24 cellular contexts compared by ENCODE assay signal in genomic region chr17:65727243-65727642, GRCh38.
DNase-seq lines count a peak whose midpoint lies in the region; ATAC-seq, FAIRE-seq and TF ChIP-seq lines count a peak whose summit lies in the region.
"Had no signal": no experiment of that assay in that cellular context is flagged by ENCODE, and none has a peak within 500 bp of the region (broad histone marks: within the 10 kb centered on the region; RNA-seq: fewer than 3 reads in every experiment).

No MANE protein-coding gene starts in this region.

- ATAC-seq in HepG2 (no peak), GM21528 (IDR thresholded peaks at IDR 0.05; ENCODE audit: low FRiP score, unreplicated experiment) (no peak)
- ATAC-seq: A549 had no signal

- POLR2A ChIA-PET in HepG2 (lab: Yijun Ruan, JAX): no interaction called here

- no peak overlapping the region for H3K4me2 ChIP-seq in HepG2 (ENCODE audit: low read depth, low read length)
- H3K4me2 ChIP-seq: A549; BLaER1 treated with 17β-estradiol and CSF1 and Interleukin-3, amounts not matched to agents 10 nM and 100 nM had no signal

- no peak for TF ChIP-seq POLR2A in HepG2 (IDR thresholded peaks at IDR 0.05; ENCODE audit: insufficient read depth in 1 of 2, low read depth in 2 of 2, low read length in 2 of 2)

- H3K27me3 ChIP-seq in liver (ENCODE audit: control insufficient read depth in 4 of 4, insufficient read depth in 4 of 4, low read length in 3 of 4): no peaks in the 10 kb centered on the region
- H3K27me3 ChIP-seq in HepG2 (ENCODE audit: control insufficient read depth in 1 of 2, insufficient read depth in 2 of 2, low read length in 2 of 2): no peaks in the 10 kb centered on the region
- H3K27me3 ChIP-seq in stomach smooth muscle (ENCODE audit: control insufficient read depth in 1 of 2, insufficient read depth in 2 of 2, low read length in 2 of 2): no peaks in the 10 kb centered on the region
- H3K27me3 ChIP-seq: BLaER1 treated with 17β-estradiol and CSF1 and Interleukin-3, amounts not matched to agents 10 nM and 100 nM had no signal

- H3K9me3 ChIP-seq in liver (ENCODE audit: control insufficient read depth in 4 of 4, low read length in 3 of 4) (no peaks in the 10 kb centered on the region), HepG2 (ENCODE audit: low read length) (no peaks in the 10 kb centered on the region), stomach smooth muscle (ENCODE audit: control insufficient read depth in 2 of 2, low read length in 2 of 2) (no peaks in the 10 kb centered on the region)
- H3K9me3 ChIP-seq: A549, BE2C had no signal

- CTCF ChIA-PET in HepG2 (lab: Yijun Ruan, JAX; ENCODE audit: low intra/inter-chr PET ratio, low total read pairs): no interaction called here

- WGBS in liver: 88% methylated on average over 2 of the region's 2 CpGs
- WGBS in HepG2 (ENCODE audit: low lambda C conversion rate): 97% methylated on average over 2 of the region's 2 CpGs

- in situ Hi-C loops in HepG2 (cut with HindIII; ENCODE audit: extremely low pct_ligation_motif_present, low pct_unique_long_range_greater_than_20kb): no loop called here

- FAIRE-seq in HepG2 (lab: Jason Lieb, UNC): no peak
- FAIRE-seq: A549, GM12891, GM18507, H1 had no signal

- H3K4me1 ChIP-seq in liver (ENCODE audit: control insufficient read depth in 4 of 4, insufficient read depth in 4 of 4, low read length in 3 of 4) (no peaks in the 10 kb centered on the region), HepG2 (ENCODE audit: insufficient read depth, low read length) (peaks cover 20% of the 10 kb centered on the region), stomach smooth muscle (ENCODE audit: control insufficient read depth, insufficient read depth, low read length) (peaks cover 15% of the 10 kb centered on the region)
- H3K4me1 ChIP-seq: BE2C; BLaER1 treated with 17β-estradiol and CSF1 and Interleukin-3, amounts not matched to agents 10 nM and 100 nM had no signal

- TF ChIP-seq RAD21 in liver (IDR thresholded peaks at IDR 0.05): no peak
- TF ChIP-seq RAD21 in HepG2 (CRISPR knock-in tag; IDR thresholded peaks at IDR 0.05): no peak

- no peaks in the 10 kb centered on the region for H3K79me2 ChIP-seq in HepG2 (ENCODE audit: insufficient read depth, low read length)

- H3K36me3 ChIP-seq in liver (ENCODE audit: control insufficient read depth in 4 of 4, insufficient read depth in 3 of 4, low read depth in 1 of 4, low read length in 3 of 4) (no peaks in the 10 kb centered on the region), HepG2 (replicated peaks in 1 of 2; ENCODE audit: control insufficient read depth in 1 of 2, insufficient read depth in 2 of 2, low read length in 2 of 2) (no peaks in the 10 kb centered on the region; a peak in 1 of 5 replicates), stomach smooth muscle (ENCODE audit: control insufficient read depth in 2 of 2, insufficient read depth in 2 of 2, low read length in 2 of 2) (no peaks in the 10 kb centered on the region)
- H3K36me3 ChIP-seq: BE2C had no signal

- DNase-seq in HepG2 (ENCODE audit: low spot score) (no peak), fibroblast of the aortic adventitia (ENCODE audit: low read depth) (peak; percentile 32), NCI-H1930 (lab: John Stamatoyannopoulos, UW) (no peak)
- DNase-seq: 8988T; ACHN; AML-193; BE2C; Calu3; CD4-positive, alpha-beta T cell; CD8-positive, alpha-beta memory T cell; DMS53; DMS79 treated with DMSO at 0.1 percent for 48 hours; GF-D8; GM23248; H7; HCEC 1CT had no signal

- no peak overlapping the region for H3K9ac ChIP-seq in liver (ENCODE audit: low read depth in 1 of 2, low read length in 2 of 2)
- H3K9ac ChIP-seq in HepG2 (ENCODE audit: insufficient read depth, low read depth, low read length): no peak overlapping the region
- H3K9ac ChIP-seq in stomach smooth muscle (ENCODE audit: low read length in 2 of 2): no peak overlapping the region
- H3K9ac ChIP-seq: BLaER1 treated with 17β-estradiol and CSF1 and Interleukin-3, amounts not matched to agents 10 nM and 100 nM; GM23248 had no signal

- BruUV-seq in HepG2 (replicated peaks; lab: Mats Ljungman, UMichigan): no TSS peak

- H4K20me1 ChIP-seq in HepG2 (ENCODE audit: insufficient read depth, low read length): no peaks in the 10 kb centered on the region
- H4K20me1 ChIP-seq: BLaER1 treated with 17β-estradiol and CSF1 and Interleukin-3, amounts not matched to agents 10 nM and 100 nM had no signal

- no peak overlapping the region for H3K27ac ChIP-seq in liver (ENCODE audit: low read depth in 1 of 2, low read length in 2 of 2)
- H3K27ac ChIP-seq in HepG2 (ENCODE audit: extremely low read length, insufficient read depth, low read length): no peak overlapping the region
- H3K27ac ChIP-seq in stomach smooth muscle (ENCODE audit: low read length): peak overlapping the region; percentile 32
- H3K27ac ChIP-seq: A549; BLaER1 treated with 17β-estradiol and CSF1 and Interleukin-3, amounts not matched to agents 10 nM and 100 nM; GM23248 had no signal

- H3K4me3 ChIP-seq in liver (ENCODE audit: low read depth in 1 of 3, low read length in 3 of 3): no peak overlapping the region
- no peak overlapping the region for H3K4me3 ChIP-seq in HepG2 (replicated peaks in 1 of 3; ENCODE audit: insufficient read depth in 1 of 3, low read depth in 2 of 3, low read length in 3 of 3)
- H3K4me3 ChIP-seq in fibroblast of the aortic adventitia (ENCODE audit: low read depth, low read length): no peak overlapping the region
- H3K4me3 ChIP-seq in stomach smooth muscle (ENCODE audit: low read length in 2 of 2): no peak overlapping the region
- H3K4me3 ChIP-seq: A549; BLaER1 treated with 17β-estradiol and CSF1 and Interleukin-3, amounts not matched to agents 10 nM and 100 nM; GM23248 had no signal

- H2AFZ ChIP-seq in HepG2 (ENCODE audit: low read length): no peak overlapping the region
- H2AFZ ChIP-seq: GM23248 had no signal

- TF ChIP-seq CTCF in liver (IDR thresholded peaks at IDR 0.05; ENCODE audit: low read depth, low read length, missing input control): no peak
- TF ChIP-seq CTCF in HepG2 (CRISPR knock-in tag; IDR thresholded peaks at IDR 0.05): no peak
- no peak for TF ChIP-seq CTCF in fibroblast of the aortic adventitia (IDR thresholded peaks at IDR 0.05; ENCODE audit: insufficient read depth, low read length)

- no peak for TF ChIP-seq EP300 in HepG2 (IDR thresholded peaks at IDR 0.05; ENCODE audit: low read depth in 2 of 2, low read length in 2 of 2)
- no peak for TF ChIP-seq EP300 in HepG2 (CRISPR knock-in tag; IDR thresholded peaks at IDR 0.05; ENCODE audit: borderline replicate concordance)

- intact Hi-C loops in HepG2 (cut with micrococcal nuclease; ENCODE audit: unreplicated experiment): no loop called here

TF ChIP-seq in liver, 16 proteins besides CTCF, POLR2A, EP300 and RAD21:
- TF ChIP-seq JUND (IDR thresholded peaks at IDR 0.05): no peak
- peak; percentile 10 for TF ChIP-seq NR2F2 (IDR thresholded peaks at IDR 0.05)

TF ChIP-seq in HepG2, 621 proteins besides CTCF, POLR2A, EP300 and RAD21 (continues in another document):
- TF ChIP-seq ZNF484 (CRISPR knock-in tag; IDR thresholded peaks at IDR 0.05; ENCODE audit: borderline replicate concordance, low read depth) (no peak), ZSCAN5A (CRISPR knock-in tag; IDR thresholded peaks at IDR 0.05; ENCODE audit: borderline replicate concordance) (no peak), ZFP90 (CRISPR knock-in tag; IDR thresholded peaks at IDR 0.05; ENCODE audit: borderline replicate concordance) (no peak), PBX2 (CRISPR knock-in tag; IDR thresholded peaks at IDR 0.05) (no peak), DNMT3B (CRISPR knock-in tag; conservative IDR thresholded peaks at IDR 0.05) (no peak), U2AF1 (optimal IDR thresholded peaks at IDR 0.05; ENCODE audit: low read depth, low read length) (no peak), ZBTB34 (CRISPR knock-in tag; IDR thresholded peaks at IDR 0.05) (no peak), ZNF652 (CRISPR knock-in tag; IDR thresholded peaks at IDR 0.05; ENCODE audit: borderline replicate concordance, low read depth) (no peak)
